ENCODE assay signal across 3 cellular contexts in the genomic region with DNA sequence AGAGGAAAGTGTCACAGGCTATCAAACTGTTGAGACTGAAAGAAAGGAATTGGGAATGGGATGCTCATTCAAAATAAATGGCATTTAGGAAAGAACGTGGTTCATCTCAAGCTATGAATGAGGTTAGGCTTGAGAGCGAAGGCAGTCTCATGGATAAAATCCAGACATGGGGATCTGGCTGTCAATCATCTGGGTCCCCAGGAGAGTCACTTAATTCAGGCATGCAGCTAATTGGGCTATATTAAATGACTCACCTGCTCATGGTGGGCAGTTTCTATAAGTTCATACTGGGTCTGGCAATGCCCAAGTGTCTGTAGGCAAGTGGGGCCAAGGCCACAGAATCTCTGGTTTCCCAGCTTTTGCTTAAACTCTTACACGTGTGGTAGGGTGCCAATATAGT.
TF ChIP-seq lines count a peak whose summit lies in the region.

No MANE protein-coding gene starts in this region.

TF ChIP-seq in SK-N-SH treated with all-trans-retinoic acid at 6 μM for 48 hours, 23 proteins besides CTCF, POLR2A, EP300 and RAD21:
- peak; percentile 60 for TF ChIP-seq ISL1 (CRISPR knock-in tag; IDR thresholded peaks at IDR 0.05)
- no peak for TF ChIP-seq SNAI2 (CRISPR knock-in tag; IDR thresholded peaks at IDR 0.05)
TF ChIP-seq in SK-N-SH treated with all-trans-retinoic acid at 6 μM for 48 hours: peak in this region for 1.

TF ChIP-seq in SK-N-SH, 30 proteins besides CTCF, POLR2A, EP300 and RAD21:
- TF ChIP-seq TEAD4 (IDR thresholded peaks at IDR 0.05; ENCODE audit: borderline replicate concordance, insufficient read depth) = no peak
- no peak for TF ChIP-seq CHD2 (IDR thresholded peaks at IDR 0.05; ENCODE audit: low read length, partially characterized antibody)
- TF ChIP-seq USF2 (IDR thresholded peaks at IDR 0.05; ENCODE audit: borderline replicate concordance, low read depth, low read length) = no peak
- no peak for TF ChIP-seq RXRA (IDR thresholded peaks at IDR 0.05; ENCODE audit: borderline replicate concordance, low read depth)
- TF ChIP-seq EZH2phosphoT487 (IDR thresholded peaks at IDR 0.05; ENCODE audit: borderline replicate concordance, low read depth) = no peak
- TF ChIP-seq JUND (IDR thresholded peaks at IDR 0.05) = no peak
- no peak for TF ChIP-seq NRF1 (IDR thresholded peaks at IDR 0.05; ENCODE audit: low read depth, low read length)
- no peak for TF ChIP-seq GABPA (IDR thresholded peaks at IDR 0.05; ENCODE audit: low read depth)
- TF ChIP-seq USF1 (IDR thresholded peaks at IDR 0.05; ENCODE audit: borderline replicate concordance, low read depth) = no peak

TF ChIP-seq in GM12878, 131 proteins besides CTCF, POLR2A, EP300 and RAD21:
- TF ChIP-seq POLR2AphosphoS5 (IDR thresholded peaks at IDR 0.05; ENCODE audit: low read length) = no peak
- peak; percentile 50; the same call in 1 of the 2 replicates for TF ChIP-seq PKNOX1 (IDR thresholded peaks at IDR 0.05)
- TF ChIP-seq, protein P1, sequence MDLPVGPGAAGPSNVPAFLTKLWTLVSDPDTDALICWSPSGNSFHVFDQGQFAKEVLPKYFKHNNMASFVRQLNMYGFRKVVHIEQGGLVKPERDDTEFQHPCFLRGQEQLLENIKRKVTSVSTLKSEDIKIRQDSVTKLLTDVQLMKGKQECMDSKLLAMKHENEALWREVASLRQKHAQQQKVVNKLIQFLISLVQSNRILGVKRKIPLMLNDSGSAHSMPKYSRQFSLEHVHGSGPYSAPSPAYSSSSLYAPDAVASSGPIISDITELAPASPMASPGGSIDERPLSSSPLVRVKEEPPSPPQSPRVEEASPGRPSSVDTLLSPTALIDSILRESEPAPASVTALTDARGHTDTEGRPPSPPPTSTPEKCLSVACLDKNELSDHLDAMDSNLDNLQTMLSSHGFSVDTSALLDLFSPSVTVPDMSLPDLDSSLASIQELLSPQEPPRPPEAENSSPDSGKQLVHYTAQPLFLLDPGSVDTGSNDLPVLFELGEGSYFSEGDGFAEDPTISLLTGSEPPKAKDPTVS (IDR thresholded peaks at IDR 0.05; ENCODE audit: low read depth, low read length) = no peak
- TF ChIP-seq CHD4 (IDR thresholded peaks at IDR 0.05) = no peak
TF ChIP-seq in GM12878: peak in this region for 1.
